27 cellular contexts compared by ENCODE assay signal in genomic region chr2:117933884-117934354, GRCh38.
A peak's percentile ranks its signal among the peaks of the same experiment; 100 is the strongest.
DNase-seq lines count a peak whose midpoint lies in the region; ATAC-seq, FAIRE-seq and TF ChIP-seq lines count a peak whose summit lies in the region.
"Had no signal": no experiment of that assay in that cellular context is flagged by ENCODE, and none has a peak within 500 bp of the region (broad histone marks: within the 10 kb centered on the region; RNA-seq: fewer than 3 reads in every experiment).

No MANE protein-coding gene starts in this region.

- H3K9ac ChIP-seq in trophoblast cell (ENCODE audit: low read length): no peak overlapping the region

- no peak overlapping the region for H4K91ac ChIP-seq in trophoblast cell (ENCODE audit: low read depth, low read length)

- peak overlapping the region; percentile 41 for H3K18ac ChIP-seq in trophoblast cell (ENCODE audit: low read length)

- H3K4me1 Mint-ChIP-seq in WTC11: peaks cover 6% of the 10 kb centered on the region; the same call in 1 of the 2 replicates
- H3K4me1 Mint-ChIP-seq: CD14-positive monocyte; CD8-positive, alpha-beta memory T cell had no signal

- H3K79me2 ChIP-seq in trophoblast cell (ENCODE audit: control insufficient read depth, insufficient read depth, low read length, poor library complexity): no peaks in the 10 kb centered on the region

- peak overlapping the region; percentile 32 for H3K14ac ChIP-seq in trophoblast cell (ENCODE audit: low read length)

- peak overlapping the region; percentile 23 for H4K8ac ChIP-seq in trophoblast cell (ENCODE audit: low read depth, low read length)

- H2AK5ac ChIP-seq in trophoblast cell (ENCODE audit: low read length): no peak overlapping the region

- no peak for ATAC-seq in WTC11

- H3K27ac ChIP-seq in trophoblast cell (ENCODE audit: low read depth, low read length): no peak overlapping the region
- H3K27ac ChIP-seq: Peyer's patch, SK-N-MC had no signal

- peak overlapping the region; percentile 78 for H4K12ac ChIP-seq in trophoblast cell (ENCODE audit: low read depth, low read length)

- POLR2A ChIA-PET in WTC11 (lab: Charles Lee): no interaction called here

- no peaks in the 10 kb centered on the region for H3K27me3 Mint-ChIP-seq in WTC11 (ENCODE audit: low read depth)
- H3K27me3 Mint-ChIP-seq: CD8-positive, alpha-beta memory T cell had no signal

- H3K4me1 ChIP-seq in trophoblast cell (ENCODE audit: control insufficient read depth in 1 of 2, insufficient read depth in 2 of 2, low read length in 2 of 2): peaks cover 4% of the 10 kb centered on the region in 2 experiments
- H3K4me1 ChIP-seq: BE2C, HAP-1, Peyer's patch had no signal

- no peaks in the 10 kb centered on the region for H3K9me3 Mint-ChIP-seq in WTC11
- H3K9me3 Mint-ChIP-seq: HFFc6 had no signal

- WGBS in trophoblast cell (ENCODE audit: extremely low coverage, insufficient coverage, insufficient read length): no CpG with 5 or more reads among the region's 5 CpGs

- no peak overlapping the region for H2BK5ac ChIP-seq in trophoblast cell (ENCODE audit: low read depth, low read length, poor library complexity)

- H3K4me3 ChIP-seq in trophoblast cell (ENCODE audit: low read depth, low read length): no peak overlapping the region
- H3K4me3 ChIP-seq: HAP-1, Peyer's patch, SK-N-MC had no signal

- no peak overlapping the region for H3K4ac ChIP-seq in trophoblast cell (ENCODE audit: low read depth, low read length)

- no peak for TF ChIP-seq CTCF in WTC11 (IDR thresholded peaks at IDR 0.05)

- no peak overlapping the region for H2BK120ac ChIP-seq in trophoblast cell (ENCODE audit: insufficient read depth, low read length, poor library complexity)

- peaks cover 59% of the 10 kb centered on the region for H3K36me3 Mint-ChIP-seq in WTC11

- CTCF ChIA-PET in WTC11 (lab: Charles Lee): no interaction called here

- no peaks in the 10 kb centered on the region for H3K79me1 ChIP-seq in trophoblast cell (ENCODE audit: low read length)

- no peak for FAIRE-seq in RCC 7860 (lab: Jason Lieb, UNC)

- H3K27ac Mint-ChIP-seq in WTC11: no peak overlapping the region; the same call in 1 of the 2 replicates
- H3K27ac Mint-ChIP-seq: HFFc6 had no signal

- peak; percentile 6 for DNase-seq in DMS53 treated with DMSO at 0.1 percent for 48 hours (lab: John Stamatoyannopoulos, UW; ENCODE audit: unreplicated experiment)
- DNase-seq in WTC11 (ENCODE audit: low spot score): no peak
- peak; percentile 5 for DNase-seq in left kidney (ENCODE audit: low read depth, low spot score)
- no peak for DNase-seq in trophoblast cell
- DNase-seq in cortex of kidney (lab: John Stamatoyannopoulos, UW): no peak
- no peak for DNase-seq in RCC 7860 (ENCODE audit: low spot score)
- DNase-seq in activated naive CD4-positive, alpha-beta T cell (lab: John Stamatoyannopoulos, UW): no peak
- no peak for DNase-seq in LoVo (ENCODE audit: low spot score)
- DNase-seq: 8988T; ACHN; BE2C; CD8-positive, alpha-beta memory T cell; DMS 273 treated with DMSO at 0.1 percent for 48 hours; DND-41; GOT3; HFFc6; NCI-H1092; NCI-H1417 treated with DMSO at 0.1 percent for 48 hours; NCI-H1694 treated with DMSO at 0.1 percent for 48 hours; NCI-H2081; NCI-H2227 treated with DMSO at 0.1 percent for 48 hours; NCI-H526 treated with DMSO at 0.1 percent for 48 hours; Peyer's patch; SIG-M5 had no signal

- no peak overlapping the region for H2BK12ac ChIP-seq in trophoblast cell (ENCODE audit: low read length)

- peaks cover 4% of the 10 kb centered on the region for H3K9me3 ChIP-seq in trophoblast cell (ENCODE audit: insufficient read depth, low read depth, low read length)
- H3K9me3 ChIP-seq: BE2C, HAP-1, Peyer's patch had no signal

- no peak overlapping the region for H3K4me2 ChIP-seq in trophoblast cell (ENCODE audit: low read length)

- H3K27me3 ChIP-seq in trophoblast cell (ENCODE audit: insufficient read depth, low read length): no peaks in the 10 kb centered on the region
- H3K27me3 ChIP-seq: BE2C, Peyer's patch had no signal

- H3K4me3 Mint-ChIP-seq in WTC11: no peak overlapping the region
- H3K4me3 Mint-ChIP-seq: CD14-positive monocyte; CD8-positive, alpha-beta memory T cell; HFFc6 had no signal

- H3K23ac ChIP-seq in trophoblast cell (ENCODE audit: low read length): no peak overlapping the region

- H2AFZ ChIP-seq in trophoblast cell (ENCODE audit: insufficient read depth, low read length, poor library complexity): no peak overlapping the region

- peaks cover 26 to 61% of the 10 kb centered on the region in 2 experiments for H3K36me3 ChIP-seq in trophoblast cell (ENCODE audit: control insufficient read depth in 1 of 2, insufficient read depth in 2 of 2, low read length in 2 of 2)
- H3K36me3 ChIP-seq: BE2C had no signal

TF ChIP-seq in WTC11, 78 proteins besides CTCF, POLR2A, EP300 and RAD21:
- no peak for TF ChIP-seq E2F5 (CRISPR knock-in tag; IDR thresholded peaks at IDR 0.05)
- TF ChIP-seq FOXP4 (CRISPR knock-in tag; IDR thresholded peaks at IDR 0.05): peak; percentile 49; the same call in 1 of the 2 replicates

Comparison
In these comparisons a context has a peak if more than half of its experiments do, and no peak if none do; other contexts are left out.
1. DNase-seq: peak in DMS53 treated with DMSO at 0.1 percent for 48 hours (single experiment) and left kidney (single experiment); none in WTC11 (single experiment), trophoblast cell (0 of 2), cortex of kidney (single experiment), RCC 7860 (single experiment), activated naive CD4-positive, alpha-beta T cell (0 of 4) and LoVo (single experiment).